12 cellular contexts compared by ENCODE assay signal in genomic region chr1:41517039-41517438, GRCh38. TPM values are rescaled to one million over a fixed set of nuclear protein-coding genes. Genes with fewer than 3 reads are reported as not detected.
DNase-seq lines count a peak whose midpoint lies in the region; ATAC-seq and TF ChIP-seq lines count a peak whose summit lies in the region.
"Had no signal": no experiment of that assay in that cellular context is flagged by ENCODE, and none has a peak within 500 bp of the region (broad histone marks: within the 10 kb centered on the region; RNA-seq: fewer than 3 reads in every experiment).

No MANE protein-coding gene starts in this region.

- intact Hi-C loops in ascending aorta (cut with DNase I) (loop anchor here (2.0 to 10.0 kb wide), 3 partner anchors 56 to 518 kb away; no protein-coding TSS in a partner anchor), aorta (cut with DNase I) (loop anchor here in 1 of 2 donors (10.0 kb wide), 2 partner anchors 148 to 252 kb away; no protein-coding TSS in a partner anchor)

- DNase-seq in BE2C (no peak), GM20000 (ENCODE audit: low spot score) (peak; percentile 25), ascending aorta (ENCODE audit: low spot score in 2 of 2) (no peak), nephron progenitor cell (no peak), aorta (no peak), NCI-H2081 treated with DMSO at 0.1 percent for 48 hours (lab: John Stamatoyannopoulos, UW) (no peak)
- no peak for DNase-seq in stimulated activated CD4-positive, alpha-beta T cell treated with anti-CD3 and anti-CD28 coated beads, Interleukin-15, amount 100 ng/mL, for 24 hours
- DNase-seq: left colon; NCI-H226; stimulated activated CD4-positive, alpha-beta T cell treated with anti-CD3 and anti-CD28 coated beads, Interleukin-1b, Interleukin-23, amount 100 ng/mL, for 48 hours had no signal

- H3K4me3 Mint-ChIP-seq in nephron progenitor cell: peak overlapping the region; percentile 74

- H3K9me3 ChIP-seq in BE2C (no peaks in the 10 kb centered on the region), ascending aorta (no peaks in the 10 kb centered on the region), aorta (ENCODE audit: control insufficient read depth, low read length) (no peaks in the 10 kb centered on the region)

- 47 to 55% methylated on average over 3 of the region's 3 CpGs for WGBS in aorta, 2 donors

- H3K27me3 ChIP-seq in BE2C (no peaks in the 10 kb centered on the region), ascending aorta (no peaks in the 10 kb centered on the region), aorta (ENCODE audit: control insufficient read depth in 1 of 2, insufficient read depth in 2 of 2, low read length in 1 of 2) (no peaks in the 10 kb centered on the region)

- ATAC-seq in GM21529 (IDR thresholded peaks at IDR 0.05; ENCODE audit: unreplicated experiment): no peak
- ATAC-seq in aorta (ENCODE audit: low FRiP score): no peak

- TF ChIP-seq CTCF in BE2C (IDR thresholded peaks at IDR 0.05; ENCODE audit: low read depth, low read length) (no peak), GM20000 (IDR thresholded peaks at IDR 0.05; ENCODE audit: extremely low read depth, missing control alignments) (no peak), ascending aorta (IDR thresholded peaks at IDR 0.05) (no peak), nephron progenitor cell (IDR thresholded peaks at IDR 0.05) (no peak)

- H3K36me3 ChIP-seq in BE2C: no peaks in the 10 kb centered on the region
- no peaks in the 10 kb centered on the region for H3K36me3 ChIP-seq in ascending aorta
- H3K36me3 ChIP-seq in aorta (ENCODE audit: control insufficient read depth in 1 of 2, insufficient read depth in 2 of 2, low read length in 1 of 2): no peaks in the 10 kb centered on the region

- H3K27me3 Mint-ChIP-seq in nephron progenitor cell (ENCODE audit: low read depth, poor library complexity): peaks cover 10% of the 10 kb centered on the region

- no peaks in the 10 kb centered on the region for H3K9me3 Mint-ChIP-seq in nephron progenitor cell

- H3K4me3 ChIP-seq in BE2C (ENCODE audit: low read depth, low read length) (peak overlapping the region; percentile 63), ascending aorta (peak overlapping the region; percentile 40 to 69), aorta (ENCODE audit: low read length in 2 of 2) (no peak overlapping the region)

- H3K36me3 Mint-ChIP-seq in nephron progenitor cell (ENCODE audit: low read depth): no peaks in the 10 kb centered on the region

- H3K4me1 ChIP-seq in BE2C (peaks cover 3% of the 10 kb centered on the region; the same call in 1 of the 2 replicates), ascending aorta (peaks cover 3 to 7% of the 10 kb centered on the region in 2 donors), aorta (ENCODE audit: control insufficient read depth in 1 of 2, insufficient read depth in 2 of 2, low read length in 2 of 2) (no peaks in the 10 kb centered on the region)

- peaks cover 25% of the 10 kb centered on the region for H3K4me1 Mint-ChIP-seq in nephron progenitor cell

- H3K27ac ChIP-seq in ascending aorta (peak overlapping the region in 1 of 2 donors; percentile 40), aorta (ENCODE audit: low read depth in 1 of 2, low read length in 2 of 2) (no peak overlapping the region)

- no peak overlapping the region for H3K27ac Mint-ChIP-seq in nephron progenitor cell

RNA-seq across cellular contexts. Expression of gene EDN2, which starts 32.6 kb away (rescaled TPM):
- not detected for polyA plus RNA-seq in BE2C (2012; ENCODE audit: insufficient read depth, insufficient read length, low read depth)
- not detected for total RNA-seq in ascending aorta
- total RNA-seq in aorta: 1 to 10 TPM in 1 of 2 donors, under 1 TPM in 1; 0.36 to 1.5 TPM
- 1 to 10 TPM in 1 of 2 donors, not detected in 1; 2.3 TPM for polyA plus RNA-seq in aorta
- total RNA-seq: LHCN-M2 had no signal

Comparison
In these comparisons a context has a peak if more than half of its experiments do, and no peak if none do; other contexts are left out.
1. H3K4me3 ChIP-seq: peak in BE2C (single experiment) and ascending aorta (2 of 2); none in aorta (0 of 2).